17 cellular contexts compared by ENCODE assay signal in the genomic region with DNA sequence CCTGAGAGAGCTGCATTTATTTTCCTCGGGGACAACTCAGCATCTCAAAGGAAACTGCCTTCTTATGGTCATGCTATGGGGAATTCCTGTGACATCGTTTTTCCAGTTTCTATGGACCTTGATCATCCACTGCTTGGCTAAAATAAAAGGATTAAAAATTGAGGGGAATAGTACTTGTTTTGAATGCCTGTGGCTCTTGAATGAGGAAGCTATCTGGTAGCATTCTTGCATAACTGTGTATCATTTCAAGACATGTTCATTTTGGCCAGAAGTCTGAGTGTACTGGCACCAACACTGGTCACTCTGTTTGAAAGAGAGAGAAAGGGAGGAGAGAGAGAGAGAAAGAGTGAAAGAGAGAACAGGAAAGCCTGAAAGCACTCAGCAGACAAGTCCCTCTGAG.
DNase-seq lines count a peak whose midpoint lies in the region; ATAC-seq and TF ChIP-seq lines count a peak whose summit lies in the region.
"Had no signal": no experiment of that assay in that cellular context is flagged by ENCODE, and none has a peak within 500 bp of the region (broad histone marks: within the 10 kb centered on the region; RNA-seq: fewer than 3 reads in every experiment).

No MANE protein-coding gene starts in this region.

- POLR2A ChIA-PET in PC-3 (lab: Charles Lee; ENCODE audit: unreplicated experiment): no interaction called here

- no peak for TF ChIP-seq POLR2A in lower leg skin (IDR thresholded peaks at IDR 0.05)
- no peak for TF ChIP-seq POLR2A in sigmoid colon (IDR thresholded peaks at IDR 0.05)

- no peaks in the 10 kb centered on the region for H3K79me2 ChIP-seq in PC-3 (ENCODE audit: low read length)

- intact Hi-C loops in right cardiac atrium (cut with DNase I): no loop called here
- intact Hi-C loops in lower leg skin (cut with DNase I; ENCODE audit: low total_unique reads): no loop called here
- intact Hi-C loops in PC-3 (cut with micrococcal nuclease): no loop called here
- intact Hi-C loops in sigmoid colon (cut with DNase I): no loop called here

- ATAC-seq in right cardiac atrium (peak; percentile 67 to 85), PC-3 (no peak)
- ATAC-seq: activated naive CD8-positive, alpha-beta T cell treated with anti-CD3 and anti-CD28 coated beads, Interleukin-2, amount 50 U/mL, for 24 hours; CD8-positive, alpha-beta T cell; gastroesophageal sphincter; stimulated activated naive CD8-positive, alpha-beta T cell treated with anti-CD3 and anti-CD28 coated beads, Interleukin-15, Interleukin-2, amounts not matched to agents 100 U/mL and 50 U/mL, for 24 hours had no signal

- H4K20me1 ChIP-seq in PC-3 (ENCODE audit: low read length): no peaks in the 10 kb centered on the region

- no peaks in the 10 kb centered on the region for H3F3A ChIP-seq in PC-3 (ENCODE audit: low read length, unreplicated experiment)

- DNase-seq in AG09309 (ENCODE audit: low read depth) (peak; percentile 50), EH (ENCODE audit: low read depth) (peak; percentile 61), amniotic epithelial cell (ENCODE audit: low read depth) (peak; percentile 64), right cardiac atrium (peak in 1 of 3 donors; percentile 22), NCI-H510A (lab: John Stamatoyannopoulos, UW) (no peak), lower leg skin (ENCODE audit: low spot score in 2 of 2) (no peak), PC-3 (no peak), sigmoid colon (no peak)
- DNase-seq: activated CD8-positive, alpha-beta memory T cell treated with anti-CD3 and anti-CD28 coated beads, Interleukin-2, amount 50 U/mL, for 48 hours; activated naive CD8-positive, alpha-beta T cell treated with anti-CD3 and anti-CD28 coated beads, Interleukin-2, amount 50 U/mL, for 24 hours; CD8-positive, alpha-beta T cell; GDM1; KBM-7; naive B cell; NCI-H2081; stimulated activated naive CD8-positive, alpha-beta T cell treated with anti-CD3 and anti-CD28 coated beads, Interleukin-15, Interleukin-2, amounts not matched to agents 100 U/mL and 50 U/mL, for 24 hours had no signal

- H3K27me3 ChIP-seq in right cardiac atrium (ENCODE audit: control insufficient read depth, insufficient read depth) (no peaks in the 10 kb centered on the region), PC-3 (ENCODE audit: low read length) (no peaks in the 10 kb centered on the region), sigmoid colon (no peaks in the 10 kb centered on the region)
- H3K27me3 ChIP-seq: gastroesophageal sphincter had no signal

- BruUV-seq in PC-3 (replicated peaks; lab: Mats Ljungman, UMichigan): no TSS peak

- no peaks in the 10 kb centered on the region for H3K9me2 ChIP-seq in PC-3 (replicated peaks; ENCODE audit: low read length)

- H3K4me2 ChIP-seq in PC-3 (ENCODE audit: low read length): no peak overlapping the region

- no peak overlapping the region for H3K9ac ChIP-seq in PC-3 (ENCODE audit: low read length)

- WGBS in right cardiac atrium: 51% methylated on average over 2 of the region's 2 CpGs
- WGBS in lower leg skin, 2 donors: 45% methylated on average over 2 of the region's 2 CpGs
- 53 to 73% methylated on average over 2 of the region's 2 CpGs for WGBS in sigmoid colon, 2 donors

- TF ChIP-seq EP300 in sigmoid colon (IDR thresholded peaks at IDR 0.05): no peak

- no peak overlapping the region for H2AFZ ChIP-seq in PC-3 (ENCODE audit: low read length)

- H3K27ac ChIP-seq in right cardiac atrium (ENCODE audit: low read length) (no peak overlapping the region), PC-3 (ENCODE audit: low read length) (no peak overlapping the region), sigmoid colon (no peak overlapping the region)
- H3K27ac ChIP-seq: gastroesophageal sphincter had no signal

- H3K4me3 ChIP-seq in AG09309 (ENCODE audit: control insufficient read depth, low read depth, low read length) (no peak overlapping the region), right cardiac atrium (ENCODE audit: low read length) (no peak overlapping the region), lower leg skin (ENCODE audit: low read depth, poor library complexity, severe bottlenecking) (no peak overlapping the region), PC-3 (ENCODE audit: low read length) (no peak overlapping the region), sigmoid colon (no peak overlapping the region)
- H3K4me3 ChIP-seq: gastroesophageal sphincter had no signal

- TF ChIP-seq CTCF in AG09309 (IDR thresholded peaks at IDR 0.05; ENCODE audit: control insufficient read depth, insufficient read depth, low read depth, low read length, missing control alignments) (no peak), lower leg skin (IDR thresholded peaks at IDR 0.05) (no peak), PC-3 (conservative IDR thresholded peaks at IDR 0.05; ENCODE audit: low read depth, low read length) (no peak), sigmoid colon (IDR thresholded peaks at IDR 0.05) (no peak)

- CTCF ChIA-PET in PC-3 (lab: Charles Lee): no interaction called here

- no peaks in the 10 kb centered on the region for H3K9me3 ChIP-seq in right cardiac atrium (ENCODE audit: control insufficient read depth, low read length)
- no peaks in the 10 kb centered on the region for H3K9me3 ChIP-seq in PC-3 (ENCODE audit: low read length)
- no peaks in the 10 kb centered on the region for H3K9me3 ChIP-seq in sigmoid colon
- H3K9me3 ChIP-seq: gastroesophageal sphincter had no signal

- H3K36me3 ChIP-seq in PC-3 (ENCODE audit: low read depth, low read length) (no peaks in the 10 kb centered on the region), sigmoid colon (no peaks in the 10 kb centered on the region)
- H3K36me3 ChIP-seq: gastroesophageal sphincter had no signal

- H3K4me1 ChIP-seq in right cardiac atrium (ENCODE audit: control insufficient read depth, insufficient read depth, low read length) (no peaks in the 10 kb centered on the region), PC-3 (ENCODE audit: insufficient read depth, low read length) (no peaks in the 10 kb centered on the region), sigmoid colon (no peaks in the 10 kb centered on the region)
- H3K4me1 ChIP-seq: gastroesophageal sphincter had no signal

Comparison
In these comparisons a context has a peak if more than half of its experiments do, and no peak if none do; other contexts are left out.
1. DNase-seq: peak in AG09309 (single experiment), EH (single experiment) and amniotic epithelial cell (single experiment); none in NCI-H510A (single experiment), lower leg skin (0 of 2), PC-3 (single experiment) and sigmoid colon (single experiment).